Comparison of ENCODE assay signal across 17 cellular contexts in genomic region chr4:23237771-23238170, GRCh38.
DNase-seq lines count a peak whose midpoint lies in the region; ATAC-seq and TF ChIP-seq lines count a peak whose summit lies in the region.
"Had no signal": no experiment of that assay in that cellular context is flagged by ENCODE, and none has a peak within 500 bp of the region (broad histone marks: within the 10 kb centered on the region; RNA-seq: fewer than 3 reads in every experiment).

No MANE protein-coding gene starts in this region.

- no peaks in the 10 kb centered on the region for H4K20me1 ChIP-seq in SK-N-SH (ENCODE audit: insufficient read depth)

- no peak for TF ChIP-seq CTCF in SK-N-SH (IDR thresholded peaks at IDR 0.05)
- no peak for TF ChIP-seq CTCF in epithelial cell of proximal tubule (conservative IDR thresholded peaks at IDR 0.05; ENCODE audit: low read depth, low read length)
- TF ChIP-seq CTCF in suprapubic skin (IDR thresholded peaks at IDR 0.05): no peak

- no peak for TF ChIP-seq EP300 in SK-N-SH (IDR thresholded peaks at IDR 0.05; ENCODE audit: borderline replicate concordance in 1 of 2, low read depth in 1 of 2, low read length in 1 of 2)
- TF ChIP-seq EP300 in suprapubic skin (IDR thresholded peaks at IDR 0.05): no peak

- TF ChIP-seq POLR2A in suprapubic skin (IDR thresholded peaks at IDR 0.05): no peak

- no peak for TF ChIP-seq RAD21 in SK-N-SH (IDR thresholded peaks at IDR 0.05; ENCODE audit: low read length)

- WGBS in SK-N-SH (ENCODE audit: low lambda C conversion rate): 7% methylated on average over 3 of the region's 3 CpGs
- WGBS in suprapubic skin: 73% methylated on average over 3 of the region's 3 CpGs

- H3K4me1 ChIP-seq in SK-N-SH (ENCODE audit: control insufficient read depth in 1 of 2, insufficient read depth in 2 of 2, low read depth in 1 of 2, low read length in 1 of 2) (no peaks in the 10 kb centered on the region; a peak in 1 of 4 replicates), suprapubic skin (no peaks in the 10 kb centered on the region)
- H3K4me1 ChIP-seq: SJCRH30, tibial nerve had no signal

- H3F3A ChIP-seq in SK-N-SH (replicated peaks; ENCODE audit: insufficient read depth): no peaks in the 10 kb centered on the region

- DNase-seq in SK-N-SH: peak; percentile 0
- DNase-seq in epithelial cell of proximal tubule (ENCODE audit: low read depth): peak; percentile 79
- peak; percentile 2 for DNase-seq in left kidney (ENCODE audit: low read depth, low spot score)
- no peak for DNase-seq in GDM1 (lab: John Stamatoyannopoulos, UW)
- no peak for DNase-seq in suprapubic skin (ENCODE audit: low spot score in 2 of 2)
- no peak for DNase-seq in NCI-H2227 treated with DMSO at 0.1 percent for 48 hours (lab: John Stamatoyannopoulos, UW)
- DNase-seq: activated CD4-positive, alpha-beta T cell treated with anti-CD3 and anti-CD28 coated beads, Interleukin-2, amount 10 ng/mL, durations not matched to agents 24 days and 14 days; brain microvascular endothelial cell; CD4-positive, alpha-beta T cell; stimulated activated CD4-positive, alpha-beta T cell treated with anti-CD3 and anti-CD28 coated beads, Interleukin-4, amount 100 ng/mL, for 4 hours; T1000 had no signal

- ATAC-seq in SK-N-SH treated with all-trans-retinoic acid at 6 μM for 48 hours (no peak), HG03097 (IDR thresholded peaks at IDR 0.05; ENCODE audit: low FRiP score, unreplicated experiment) (no peak)
- ATAC-seq: GM12878, GM23338 had no signal

- no peaks in the 10 kb centered on the region for H3K79me2 ChIP-seq in SK-N-SH (ENCODE audit: insufficient read depth)

- H3K27ac ChIP-seq in SK-N-SH (ENCODE audit: low read depth in 2 of 2, low read length in 1 of 2) (no peak overlapping the region), suprapubic skin (no peak overlapping the region)
- H3K27ac ChIP-seq: brain microvascular endothelial cell, SJCRH30, tibial nerve had no signal

- no peak overlapping the region for H3K9ac ChIP-seq in SK-N-SH

- POLR2A ChIA-PET in SK-N-SH (lab: Yijun Ruan, JAX): no interaction called here

- no peak overlapping the region for H2AFZ ChIP-seq in SK-N-SH (ENCODE audit: low read depth)
- H2AFZ ChIP-seq: GM23338 had no signal

- no peak overlapping the region for H3K4me3 ChIP-seq in SK-N-SH (ENCODE audit: low read depth in 2 of 2, low read length in 1 of 2)
- H3K4me3 ChIP-seq in epithelial cell of proximal tubule (ENCODE audit: low read depth, low read length): no peak overlapping the region
- no peak overlapping the region for H3K4me3 ChIP-seq in suprapubic skin
- H3K4me3 ChIP-seq: GM12878, GM23338, SJCRH30, tibial nerve had no signal

- H3K27me3 ChIP-seq in SK-N-SH (ENCODE audit: insufficient read depth) (no peaks in the 10 kb centered on the region), suprapubic skin (no peaks in the 10 kb centered on the region)
- H3K27me3 ChIP-seq: brain microvascular endothelial cell, SJCRH30, tibial nerve had no signal

- CTCF ChIA-PET in SK-N-SH (lab: Yijun Ruan, JAX): interaction anchor here (1.6 kb wide), 1 partner anchor 84 kb away, joined by 3 read pairs; no protein-coding TSS in a partner anchor

- no peak overlapping the region for H3K4me2 ChIP-seq in SK-N-SH
- H3K4me2 ChIP-seq: GM23338 had no signal

- H3K36me3 ChIP-seq in SK-N-SH (replicated peaks in 1 of 2; ENCODE audit: control insufficient read depth in 1 of 2, insufficient read depth in 2 of 2, low read length in 1 of 2) (no peaks in the 10 kb centered on the region), suprapubic skin (no peaks in the 10 kb centered on the region)
- H3K36me3 ChIP-seq: brain microvascular endothelial cell, SJCRH30, tibial nerve had no signal

- no peaks in the 10 kb centered on the region for H3K9me2 ChIP-seq in SK-N-SH

- H3K9me3 ChIP-seq in SK-N-SH: no peaks in the 10 kb centered on the region
- no peaks in the 10 kb centered on the region for H3K9me3 ChIP-seq in suprapubic skin
- H3K9me3 ChIP-seq: SJCRH30, tibial nerve had no signal

TF ChIP-seq in SK-N-SH, 30 proteins besides CTCF, POLR2A, EP300 and RAD21 (continues in another document):
- TF ChIP-seq CHD2 (IDR thresholded peaks at IDR 0.05; ENCODE audit: low read length, partially characterized antibody) (no peak), NFIC (IDR thresholded peaks at IDR 0.05; ENCODE audit: borderline replicate concordance) (no peak), TCF12 (IDR thresholded peaks at IDR 0.05) (no peak), GABPA (IDR thresholded peaks at IDR 0.05; ENCODE audit: low read depth) (no peak), ZBTB33 (IDR thresholded peaks at IDR 0.05; ENCODE audit: borderline replicate concordance, low read depth) (no peak), POLR2AphosphoS5 (IDR thresholded peaks at IDR 0.05; ENCODE audit: low read depth, low read length) (no peak), TEAD4 (IDR thresholded peaks at IDR 0.05; ENCODE audit: borderline replicate concordance, insufficient read depth) (no peak), FOXJ3 (CRISPR knock-in tag; IDR thresholded peaks at IDR 0.05) (no peak), FOSL2 (IDR thresholded peaks at IDR 0.05; ENCODE audit: borderline replicate concordance, low read depth) (no peak)

TF ChIP-seq in SK-N-SH treated with all-trans-retinoic acid at 6 μM for 48 hours, 23 proteins besides CTCF, POLR2A, EP300 and RAD21:
- TF ChIP-seq ZNF8 (CRISPR knock-in tag; IDR thresholded peaks at IDR 0.05) (no peak), SNAI2 (CRISPR knock-in tag; IDR thresholded peaks at IDR 0.05) (no peak), POU6F1 (CRISPR knock-in tag; IDR thresholded peaks at IDR 0.05; ENCODE audit: borderline replicate concordance, low read depth) (no peak), CSRNP3 (CRISPR knock-in tag; IDR thresholded peaks at IDR 0.05) (no peak), RARB (CRISPR knock-in tag; IDR thresholded peaks at IDR 0.05) (no peak), ZC3H10 (CRISPR knock-in tag; IDR thresholded peaks at IDR 0.05) (no peak), PPARA (CRISPR knock-in tag; IDR thresholded peaks at IDR 0.05; ENCODE audit: borderline replicate concordance) (no peak), TSHZ2 (CRISPR knock-in tag; IDR thresholded peaks at IDR 0.05) (no peak), ZFP30 (CRISPR knock-in tag; IDR thresholded peaks at IDR 0.05) (no peak), GLIS3 (CRISPR knock-in tag; IDR thresholded peaks at IDR 0.05) (no peak)

Comparison
In these comparisons a context has a peak if more than half of its experiments do, and no peak if none do; other contexts are left out.
1. DNase-seq: peak in SK-N-SH (single experiment), epithelial cell of proximal tubule (single experiment) and left kidney (single experiment); none in GDM1 (single experiment), suprapubic skin (0 of 2) and NCI-H2227 treated with DMSO at 0.1 percent for 48 hours (single experiment).